ENCODE assay signal across 23 cellular contexts in genomic region chr11:106304274-106304673, GRCh38.
A peak's percentile ranks its signal among the peaks of the same experiment; 100 is the strongest.
DNase-seq lines count a peak whose midpoint lies in the region; ATAC-seq, FAIRE-seq and TF ChIP-seq lines count a peak whose summit lies in the region.
"Had no signal": no experiment of that assay in that cellular context is flagged by ENCODE, and none has a peak within 500 bp of the region (broad histone marks: within the 10 kb centered on the region; RNA-seq: fewer than 3 reads in every experiment).

No MANE protein-coding gene starts in this region.

- BruUV-seq in mammary epithelial cell (replicated peaks; lab: Mats Ljungman, UMichigan) (no TSS peak), MCF 10A (replicated peaks; lab: Mats Ljungman, UMichigan) (no TSS peak)

- no peak overlapping the region for H3K27ac Mint-ChIP-seq in MCF 10A (ENCODE audit: low read depth, unreplicated experiment)
- H3K27ac Mint-ChIP-seq: activated CD8-positive, alpha-beta T cell treated with anti-CD3 and anti-CD28 coated beads, Interleukin-2, amount 10 ng/mL, durations not matched to agents 7 days and 5 days; activated T-cell treated with anti-CD3 and anti-CD28 coated beads, Interleukin-2, amount 50 U/mL, for 24 hours; immature natural killer cell; memory B cell; nephron; progenitor cell of endocrine pancreas had no signal

- H3K9me3 ChIP-seq in mammary epithelial cell (replicated peaks; ENCODE audit: insufficient read depth, low read length) (no peaks in the 10 kb centered on the region), upper lobe of right lung (no peaks in the 10 kb centered on the region), small intestine (ENCODE audit: control insufficient read depth, low read depth) (peaks cover 1% of the 10 kb centered on the region)

- CTCF ChIA-PET in mammary epithelial cell (lab: Charles Lee; ENCODE audit: low non-redundant PET): no interaction called here
- CTCF ChIA-PET in MCF 10A (lab: Yijun Ruan, JAX): interaction anchor here (0.6 to 1.3 kb wide), 2 partner anchors 177 to 179 kb away, joined by 3 to 5 read pairs; no protein-coding TSS in a partner anchor

- dilution Hi-C loops in mammary epithelial cell (cut with HindIII; ENCODE audit: low sequenced_read_pairs): no loop called here

- H3K4me3 Mint-ChIP-seq in MCF 10A (ENCODE audit: unreplicated experiment): no peak overlapping the region
- H3K4me3 Mint-ChIP-seq: activated CD8-positive, alpha-beta T cell treated with anti-CD3 and anti-CD28 coated beads, Interleukin-2, amount 10 ng/mL, durations not matched to agents 7 days and 5 days; activated T-cell treated with anti-CD3 and anti-CD28 coated beads, Interleukin-2, amount 50 U/mL, for 24 hours; immature natural killer cell; memory B cell; nephron had no signal

- intact Hi-C loops in mammary epithelial cell (cut with micrococcal nuclease): loop anchor here (2.0 kb wide), 1 partner anchor 147 kb away; no protein-coding TSS in a partner anchor
- intact Hi-C loops in MCF 10A (cut with micrococcal nuclease): no loop called here
- intact Hi-C loops in upper lobe of right lung (cut with DNase I): no loop called here

- peak; percentile 41 for ATAC-seq in upper lobe of right lung
- ATAC-seq: activated CD8-positive, alpha-beta T cell treated with anti-CD3 and anti-CD28 coated beads, Interleukin-2, amount 10 ng/mL, durations not matched to agents 7 days and 5 days had no signal

- POLR2A ChIA-PET in MCF 10A (lab: Yijun Ruan, JAX): no interaction called here

- no peak overlapping the region for H2AFZ ChIP-seq in mammary epithelial cell (ENCODE audit: low read depth, low read length)

- no peaks in the 10 kb centered on the region for H3K36me3 ChIP-seq in mammary epithelial cell (ENCODE audit: insufficient read depth, low read length)
- H3K36me3 ChIP-seq in brain microvascular endothelial cell (replicated peaks): no peaks in the 10 kb centered on the region
- no peaks in the 10 kb centered on the region for H3K36me3 ChIP-seq in upper lobe of right lung
- no peaks in the 10 kb centered on the region for H3K36me3 ChIP-seq in small intestine (ENCODE audit: control insufficient read depth in 2 of 2, insufficient read depth in 2 of 2, low read length in 2 of 2)

- H3K9me3 Mint-ChIP-seq in MCF 10A (ENCODE audit: unreplicated experiment): no peaks in the 10 kb centered on the region

- FAIRE-seq in small intestine (lab: Jason Lieb, UNC): no peak
- FAIRE-seq: GM12892, urothelium cell line had no signal

- H4K20me1 ChIP-seq in mammary epithelial cell (ENCODE audit: insufficient read depth, low read length): no peaks in the 10 kb centered on the region

- TF ChIP-seq CTCF in mammary epithelial cell (conservative IDR thresholded peaks at IDR 0.05 in 1 of 2, IDR thresholded peaks at IDR 0.05 in 1 of 2; ENCODE audit: extremely low read depth in 1 of 2, insufficient read depth in 1 of 2, low read depth in 1 of 2, low read length in 2 of 2) (no peak), MCF 10A (IDR thresholded peaks at IDR 0.05; ENCODE audit: unreplicated experiment) (no peak), brain microvascular endothelial cell (IDR thresholded peaks at IDR 0.05; ENCODE audit: low read depth, low read length, missing control alignments) (no peak), foreskin fibroblast (IDR thresholded peaks at IDR 0.05; ENCODE audit: low read depth, low read length) (no peak), upper lobe of right lung (IDR thresholded peaks at IDR 0.05) (no peak)

- no peaks in the 10 kb centered on the region for H3K4me1 Mint-ChIP-seq in MCF 10A (ENCODE audit: insufficient read depth, unreplicated experiment)
- H3K4me1 Mint-ChIP-seq: immature natural killer cell, memory B cell, nephron had no signal

- peak; percentile 26 for DNase-seq in mammary epithelial cell
- no peak for DNase-seq in MCF 10A (ENCODE audit: unreplicated experiment)
- DNase-seq in brain microvascular endothelial cell: peak; percentile 76
- peak; percentile 53 to 80 for DNase-seq in foreskin fibroblast
- DNase-seq in upper lobe of right lung: no peak
- no peak for DNase-seq in small intestine
- DNase-seq in iPS-NIHi7 (ENCODE audit: extremely low spot score): no peak
- no peak for DNase-seq in DMS 273 treated with DMSO at 0.1 percent for 48 hours (lab: John Stamatoyannopoulos, UW)
- DNase-seq: activated CD8-positive, alpha-beta T cell treated with anti-CD3 and anti-CD28 coated beads, Interleukin-2, amount 10 ng/mL, durations not matched to agents 7 days and 5 days; activated naive CD4-positive, alpha-beta T cell treated with Interleukin-2 at 50 U/mL for 16 hours; activated T-cell treated with anti-CD3 and anti-CD28 coated beads, Interleukin-2, amount 50 U/mL, for 24 hours; head of caudate nucleus; immature natural killer cell; NCI-H2029; T1000 had no signal

- no peak overlapping the region for H3K4me2 ChIP-seq in mammary epithelial cell (ENCODE audit: insufficient read depth, low read depth, low read length)

- H3K4me3 ChIP-seq in mammary epithelial cell (replicated peaks in 1 of 3; ENCODE audit: insufficient read depth in 1 of 3, low read depth in 2 of 3, low read length in 3 of 3) (no peak overlapping the region), brain microvascular endothelial cell (ENCODE audit: low read depth, low read length) (no peak overlapping the region), foreskin fibroblast (ENCODE audit: low read depth in 1 of 2, low read length in 2 of 2) (no peak overlapping the region), upper lobe of right lung (no peak overlapping the region), small intestine (ENCODE audit: low read depth in 1 of 2, low read length in 2 of 2) (no peak overlapping the region)
- H3K4me3 ChIP-seq: coronary artery had no signal

- H3K4me1 ChIP-seq in mammary epithelial cell (ENCODE audit: insufficient read depth, low read length) (no peaks in the 10 kb centered on the region), upper lobe of right lung (no peaks in the 10 kb centered on the region), small intestine (ENCODE audit: control insufficient read depth in 2 of 2, insufficient read depth in 1 of 2, low read depth in 1 of 2, low read length in 1 of 2) (no peaks in the 10 kb centered on the region)

- H3K36me3 Mint-ChIP-seq in MCF 10A (ENCODE audit: insufficient read depth, unreplicated experiment): no peaks in the 10 kb centered on the region
- H3K36me3 Mint-ChIP-seq: memory B cell had no signal

- H3K27me3 ChIP-seq in mammary epithelial cell (ENCODE audit: insufficient read depth, low read length) (no peaks in the 10 kb centered on the region), brain microvascular endothelial cell (replicated peaks) (no peaks in the 10 kb centered on the region), upper lobe of right lung (no peaks in the 10 kb centered on the region), small intestine (ENCODE audit: control insufficient read depth in 2 of 2, insufficient read depth in 2 of 2, low read length in 2 of 2) (no peaks in the 10 kb centered on the region)

- no peak overlapping the region for H3K9ac ChIP-seq in mammary epithelial cell (ENCODE audit: insufficient read depth, low read length)

- H3K27me3 Mint-ChIP-seq in MCF 10A (ENCODE audit: insufficient read depth, unreplicated experiment): no peaks in the 10 kb centered on the region
- H3K27me3 Mint-ChIP-seq: activated T-cell treated with anti-CD3 and anti-CD28 coated beads, Interleukin-2, amount 50 U/mL, for 24 hours; memory B cell; progenitor cell of endocrine pancreas had no signal

- in situ Hi-C loops in mammary epithelial cell (cut with MboI; ENCODE audit: low sequenced_read_pairs in 2 of 2) (loop anchor here (25.0 kb wide), 1 partner anchor 283 kb away; no protein-coding TSS in a partner anchor), brain microvascular endothelial cell (cut with HindIII; ENCODE audit: low pct_ligation_motif_present, low sequenced_read_pairs) (no loop called here)

- H3K27ac ChIP-seq in mammary epithelial cell (ENCODE audit: insufficient read depth, low read depth, low read length) (no peak overlapping the region), brain microvascular endothelial cell (no peak overlapping the region), upper lobe of right lung (no peak overlapping the region), small intestine (ENCODE audit: low read depth in 1 of 2, low read length in 1 of 2) (no peak overlapping the region)
- H3K27ac ChIP-seq: 22Rv1, C4-2B, coronary artery had no signal

- no peaks in the 10 kb centered on the region for H3K79me2 ChIP-seq in mammary epithelial cell (ENCODE audit: insufficient read depth, low read length)

Comparison
In these comparisons a context has a peak if more than half of its experiments do, and no peak if none do; other contexts are left out.
1. DNase-seq: peak in mammary epithelial cell (single experiment), brain microvascular endothelial cell (single experiment) and foreskin fibroblast (2 of 2); none in MCF 10A (single experiment), upper lobe of right lung (single experiment), small intestine (single experiment), iPS-NIHi7 (single experiment) and DMS 273 treated with DMSO at 0.1 percent for 48 hours (single experiment).